Comparison of ENCODE assay signal across 29 cellular contexts in genomic region chr1:230387296-230387695, GRCh38. TPM values are rescaled to one million over a fixed set of nuclear protein-coding genes. Genes with fewer than 3 reads are reported as not detected.
"Had no signal": no experiment of that assay in that cellular context is flagged by ENCODE, and none has a peak within 500 bp of the region (broad histone marks: within the 10 kb centered on the region; RNA-seq: fewer than 3 reads in every experiment).

No MANE protein-coding gene starts in this region.

- H3K4me1 ChIP-seq: lower lobe of right lung, pancreas, prostate gland, stomach, testis, transverse colon had no signal

- H3K27me3 ChIP-seq: pancreas, stomach, testis, thyroid gland, transverse colon, upper lobe of left lung, vagina had no signal

- H3K36me3 ChIP-seq: lower lobe of right lung, pancreas, prostate gland, stomach, thyroid gland, transverse colon, upper lobe of left lung, vagina had no signal

- H3K4me3 ChIP-seq: lower lobe of right lung, pancreas, prostate gland, skin epidermis, stomach, testis, thyroid gland, transverse colon, upper lobe of left lung, vagina had no signal

- H3K36me3 Mint-ChIP-seq: naive thymus-derived CD8-positive, alpha-beta T cell; stimulated activated naive B cell treated with anti-CD40 and anti-IgM and Interleukin-4, amounts not matched to agents 10 μg/mL and 1 μg/mL and 100 μg/mL, for 72 hours had no signal

- DNase-seq: kidney glomerular epithelial cell; left cardiac atrium; lower lobe of right lung; mammary epithelial cell; mesenchymal stem cell; naive thymus-derived CD8-positive, alpha-beta T cell; nucleus accumbens; pancreas; posterior cingulate gyrus; retina; right cardiac atrium; stimulated activated CD4-positive, alpha-beta T cell treated with anti-CD3 and anti-CD28 coated beads, Interleukin-12 subunit alpha, Interleukin-12 subunit beta, amount 100 ng/mL, for 4 hours; stimulated activated CD4-positive, alpha-beta T cell treated with anti-CD3 and anti-CD28 coated beads, Interleukin-15, amount 100 ng/mL, for 24 hours; stimulated activated CD4-positive, alpha-beta T cell treated with anti-CD3 and anti-CD28 coated beads, Interleukin-2, amount 100 ng/mL, for 24 hours; stimulated activated CD4-positive, alpha-beta T cell treated with anti-CD3 and anti-CD28 coated beads, Interleukin-4, amount 100 ng/mL, for 1 hour; stimulated activated naive B cell treated with anti-CD40 and anti-IgM and Interleukin-4, amounts not matched to agents 10 μg/mL and 1 μg/mL and 100 μg/mL, for 72 hours; stimulated activated naive CD8-positive, alpha-beta T cell treated with anti-CD3 and anti-CD28 coated beads, Interleukin-15, Interleukin-2, amounts not matched to agents 100 U/mL and 50 U/mL, for 24 hours; stomach; testis; thyroid gland; transverse colon; upper lobe of left lung had no signal

- ATAC-seq: left cardiac atrium; left lobe of liver; lower lobe of right lung; naive thymus-derived CD8-positive, alpha-beta T cell; pancreas; right cardiac atrium; sciatic nerve; stimulated activated naive B cell treated with anti-CD40 and anti-IgM and Interleukin-4, amounts not matched to agents 10 μg/mL and 1 μg/mL and 100 μg/mL, for 72 hours; stimulated activated naive CD8-positive, alpha-beta T cell treated with anti-CD3 and anti-CD28 coated beads, Interleukin-15, Interleukin-2, amounts not matched to agents 100 U/mL and 50 U/mL, for 24 hours had no signal

- H3K9me3 Mint-ChIP-seq: naive thymus-derived CD8-positive, alpha-beta T cell; nephron; neural crest cell; stimulated activated naive B cell treated with anti-CD40 and anti-IgM and Interleukin-4, amounts not matched to agents 10 μg/mL and 1 μg/mL and 100 μg/mL, for 72 hours had no signal

- H3K9me3 ChIP-seq: lower lobe of right lung, pancreas, prostate gland, stomach, testis, thyroid gland, transverse colon, upper lobe of left lung, vagina had no signal

- H3K27ac Mint-ChIP-seq: naive thymus-derived CD8-positive, alpha-beta T cell; nephron; stimulated activated naive B cell treated with anti-CD40 and anti-IgM and Interleukin-4, amounts not matched to agents 10 μg/mL and 1 μg/mL and 100 μg/mL, for 72 hours had no signal

- H3K27ac ChIP-seq: lower lobe of right lung, pancreas, prostate gland, skin epidermis, stomach, testis, thyroid gland, transverse colon, upper lobe of left lung, vagina had no signal

- H3K4me3 Mint-ChIP-seq: naive thymus-derived CD8-positive, alpha-beta T cell; nephron; neural crest cell; stimulated activated naive B cell treated with anti-CD40 and anti-IgM and Interleukin-4, amounts not matched to agents 10 μg/mL and 1 μg/mL and 100 μg/mL, for 72 hours had no signal

- H3K4me1 Mint-ChIP-seq: naive thymus-derived CD8-positive, alpha-beta T cell; stimulated activated naive B cell treated with anti-CD40 and anti-IgM and Interleukin-4, amounts not matched to agents 10 μg/mL and 1 μg/mL and 100 μg/mL, for 72 hours had no signal

RNA-seq across cellular contexts. Expression of gene PGBD5, which starts 38.8 kb away (rescaled TPM):
- total RNA-seq: naive thymus-derived CD8-positive, alpha-beta T cell had no signal
- polyA plus RNA-seq: mammary epithelial cell; naive thymus-derived CD8-positive, alpha-beta T cell had no signal
